12 cellular contexts compared by ENCODE assay signal in genomic region chr11:61359541-61359940, GRCh38. TPM values are rescaled to one million over a fixed set of nuclear protein-coding genes. Genes with fewer than 3 reads are reported as not detected.
DNase-seq lines count a peak whose midpoint lies in the region; ATAC-seq and TF ChIP-seq lines count a peak whose summit lies in the region.
"Had no signal": no experiment of that assay in that cellular context is flagged by ENCODE, and none has a peak within 500 bp of the region (broad histone marks: within the 10 kb centered on the region; RNA-seq: fewer than 3 reads in every experiment).

No MANE protein-coding gene starts in this region.

- intact Hi-C loops in CD4-positive, alpha-beta T cell (cut with DNase I, micrococcal nuclease) = no loop called here
- intact Hi-C loops in activated B cell treated with CpG ODN at 0.5 μM for 24 hours (cut with micrococcal nuclease) = loop anchor here (1.0 to 10.0 kb wide), 4 partner anchors 8 to 1195 kb away; partner anchors contain the start of gene FTH1

- no peaks in the 10 kb centered on the region for H3K9me3 ChIP-seq in CD4-positive, alpha-beta T cell (ENCODE audit: control insufficient read depth, low read length)

- peak overlapping the region; percentile 70 for H3K27ac Mint-ChIP-seq in CD4-positive, alpha-beta T cell
- H3K27ac Mint-ChIP-seq in IgD-negative memory B cell = peak overlapping the region; percentile 93 to 98 (median 97)
- peak overlapping the region; percentile 98 for H3K27ac Mint-ChIP-seq in activated B cell treated with CpG ODN at 0.5 μM for 24 hours
- H3K27ac Mint-ChIP-seq in naive thymus-derived CD8-positive, alpha-beta T cell = peak overlapping the region in 9 of 10 donors; percentile 3 to 98 (median 53)

- CTCF ChIA-PET in CD4-positive, alpha-beta T cell (lab: Charles Lee) = interaction anchor here (1.3 to 5.1 kb wide), 3 partner anchors 23 to 34 kb away, joined by 4 to 47 read pairs (median 29); no protein-coding TSS in a partner anchor
- CTCF ChIA-PET in activated B cell treated with CpG ODN at 0.5 μM for 24 hours (lab: Charles Lee) = interaction anchor here (7.9 to 9.0 kb wide), 2 partner anchors 23 to 25 kb away, joined by 81 to 126 read pairs; partner anchors contain the start of genes DDB1 and TKFC

- H3K27me3 Mint-ChIP-seq in CD4-positive, alpha-beta T cell = no peaks in the 10 kb centered on the region
- H3K27me3 Mint-ChIP-seq in IgD-negative memory B cell = no peaks in the 10 kb centered on the region
- no peaks in the 10 kb centered on the region for H3K27me3 Mint-ChIP-seq in activated B cell treated with CpG ODN at 0.5 μM for 24 hours
- H3K27me3 Mint-ChIP-seq in naive thymus-derived CD8-positive, alpha-beta T cell = no peaks in the 10 kb centered on the region

- no peaks in the 10 kb centered on the region for H3K27me3 ChIP-seq in CD4-positive, alpha-beta T cell (ENCODE audit: control insufficient read depth, insufficient read depth, low read length)

- H3K27ac ChIP-seq in CD4-positive, alpha-beta T cell (ENCODE audit: low read depth, low read length) = no peak overlapping the region
- H3K27ac ChIP-seq: GM23248 had no signal

- no peak for DNase-seq in CD4-positive, alpha-beta T cell
- DNase-seq in activated B cell treated with CpG ODN at 0.5 μM for 24 hours = no peak
- no peak for DNase-seq in naive thymus-derived CD8-positive, alpha-beta T cell
- DNase-seq in NCI-H1092 (lab: John Stamatoyannopoulos, UW) = no peak
- no peak for DNase-seq in AML-193 (lab: John Stamatoyannopoulos, UW)
- no peak for DNase-seq in NCI-H2107 treated with DMSO at 0.1 percent for 48 hours (lab: John Stamatoyannopoulos, UW; ENCODE audit: unreplicated experiment)
- DNase-seq: central memory CD4-positive, alpha-beta T cell; GM23248; NCI-H2081; T1000 had no signal

- H3K4me1 Mint-ChIP-seq in CD4-positive, alpha-beta T cell (ENCODE audit: low read depth) = peaks cover 42% of the 10 kb centered on the region
- peaks cover 35 to 50% (median 43%) of the 10 kb centered on the region in 3 donors for H3K4me1 Mint-ChIP-seq in IgD-negative memory B cell
- H3K4me1 Mint-ChIP-seq in activated B cell treated with CpG ODN at 0.5 μM for 24 hours = peaks cover 78% of the 10 kb centered on the region
- peaks cover 12 to 69% (median 40%) of the 10 kb centered on the region in 4 donors for H3K4me1 Mint-ChIP-seq in naive thymus-derived CD8-positive, alpha-beta T cell

- H3K36me3 Mint-ChIP-seq in CD4-positive, alpha-beta T cell (ENCODE audit: low read depth) = peaks cover 38% of the 10 kb centered on the region
- H3K36me3 Mint-ChIP-seq in IgD-negative memory B cell (peaks cover 7% of the 10 kb centered on the region), activated B cell treated with CpG ODN at 0.5 μM for 24 hours (ENCODE audit: low read depth) (peaks cover 58% of the 10 kb centered on the region)
- peaks cover 0 to 19% (median 0%) of the 10 kb centered on the region in 3 donors for H3K36me3 Mint-ChIP-seq in naive thymus-derived CD8-positive, alpha-beta T cell

- peak overlapping the region; percentile 51 for H3K4me3 Mint-ChIP-seq in CD4-positive, alpha-beta T cell
- peak overlapping the region; percentile 94 to 100 (median 98) for H3K4me3 Mint-ChIP-seq in IgD-negative memory B cell
- peak overlapping the region; percentile 100 for H3K4me3 Mint-ChIP-seq in activated B cell treated with CpG ODN at 0.5 μM for 24 hours
- peak overlapping the region in 7 of 10 donors; percentile 7 to 99 (median 42) for H3K4me3 Mint-ChIP-seq in naive thymus-derived CD8-positive, alpha-beta T cell

- no peak for TF ChIP-seq CTCF in CD4-positive, alpha-beta T cell (IDR thresholded peaks at IDR 0.05)
- no peak for TF ChIP-seq CTCF in activated B cell treated with CpG ODN at 0.5 μM for 24 hours (IDR thresholded peaks at IDR 0.05)

- no peaks in the 10 kb centered on the region for H3K9me3 Mint-ChIP-seq in CD4-positive, alpha-beta T cell
- H3K9me3 Mint-ChIP-seq in IgD-negative memory B cell = no peaks in the 10 kb centered on the region
- no peaks in the 10 kb centered on the region for H3K9me3 Mint-ChIP-seq in activated B cell treated with CpG ODN at 0.5 μM for 24 hours
- no peaks in the 10 kb centered on the region for H3K9me3 Mint-ChIP-seq in naive thymus-derived CD8-positive, alpha-beta T cell

- POLR2A ChIA-PET in CD4-positive, alpha-beta T cell (lab: Charles Lee) = no interaction called here
- POLR2A ChIA-PET in activated B cell treated with CpG ODN at 0.5 μM for 24 hours (lab: Charles Lee) = interaction anchor here (0.6 to 8.7 kb wide), 11 partner anchors 12 to 1476 kb away, joined by 3 to 224 read pairs (median 5); partner anchors contain the start of genes CPSF7, DDB1, SDHAF2 and TKFC
- POLR2A ChIA-PET in naive thymus-derived CD8-positive, alpha-beta T cell (lab: Charles Lee) = interaction anchor here (1.3 to 2.4 kb wide), 2 partner anchors 25 to 70 kb away, joined by 4 to 8 read pairs; partner anchors contain the start of genes CPSF7 and SDHAF2

- ATAC-seq in CD4-positive, alpha-beta T cell (ENCODE audit: poor library complexity) = no peak
- no peak for ATAC-seq in activated B cell treated with CpG ODN at 0.5 μM for 24 hours (ENCODE audit: low read depth)
- no peak for ATAC-seq in naive thymus-derived CD8-positive, alpha-beta T cell
- no peak for ATAC-seq in HG03460 (IDR thresholded peaks at IDR 0.05; ENCODE audit: unreplicated experiment)

RNA-seq across cellular contexts. Expression of gene CYB561A3, which starts 2.1 kb away (rescaled TPM):
- total RNA-seq in CD4-positive, alpha-beta T cell = 10 to 100 TPM; 24.4 to 25.8 TPM
- 594 TPM for polyA plus RNA-seq in IgD-negative memory B cell
- 397 and 433 TPM in 2 replicates for total RNA-seq in activated B cell treated with CpG ODN at 0.5 μM for 24 hours
- 10 to 100 TPM; 42.9 to 52.3 TPM for total RNA-seq in naive thymus-derived CD8-positive, alpha-beta T cell
- polyA plus RNA-seq in naive thymus-derived CD8-positive, alpha-beta T cell = 10 to 100 TPM; 54.5 to 69.3 (median 58.4) TPM

RNA-seq across cellular contexts. Expression of gene TMEM138, which starts 2.6 kb away (rescaled TPM):
- 10 to 100 TPM; 59.2 to 60.9 TPM for total RNA-seq in CD4-positive, alpha-beta T cell
- 44.1 TPM for polyA plus RNA-seq in IgD-negative memory B cell
- total RNA-seq in activated B cell treated with CpG ODN at 0.5 μM for 24 hours = 69.7 and 81.2 TPM in 2 replicates
- total RNA-seq in naive thymus-derived CD8-positive, alpha-beta T cell = 10 to 100 TPM; 71.6 to 77.5 TPM
- 10 to 100 TPM; 44.8 to 49.7 (median 47.0) TPM for polyA plus RNA-seq in naive thymus-derived CD8-positive, alpha-beta T cell

RNA-seq across cellular contexts. Expression of gene TKFC, which starts 26.5 kb away (rescaled TPM):
- total RNA-seq in CD4-positive, alpha-beta T cell = 10 to 100 TPM; 21.8 to 26.3 TPM
- 46.1 TPM for polyA plus RNA-seq in IgD-negative memory B cell
- 59.8 and 63.9 TPM in 2 replicates for total RNA-seq in activated B cell treated with CpG ODN at 0.5 μM for 24 hours
- total RNA-seq in naive thymus-derived CD8-positive, alpha-beta T cell = 10 to 100 TPM; 34.3 to 36.1 TPM
- polyA plus RNA-seq in naive thymus-derived CD8-positive, alpha-beta T cell = 10 to 100 TPM; 18.3 to 25.3 (median 18.4) TPM

RNA-seq across cellular contexts. Expression of gene DDB1, which starts 26.6 kb away (rescaled TPM):
- total RNA-seq in CD4-positive, alpha-beta T cell = 100 to 1,000 TPM; 140 to 147 TPM
- polyA plus RNA-seq in IgD-negative memory B cell = 81.7 TPM
- total RNA-seq in activated B cell treated with CpG ODN at 0.5 μM for 24 hours = 201 and 218 TPM in 2 replicates
- 100 to 1,000 TPM; 181 to 184 TPM for total RNA-seq in naive thymus-derived CD8-positive, alpha-beta T cell
- 100 to 1,000 TPM; 105 to 125 (median 124) TPM for polyA plus RNA-seq in naive thymus-derived CD8-positive, alpha-beta T cell

RNA-seq across cellular contexts. Expression of gene TMEM216, which starts 32.8 kb away (rescaled TPM):
- total RNA-seq in CD4-positive, alpha-beta T cell = 1 to 10 TPM; 3.4 to 3.8 TPM
- polyA plus RNA-seq in IgD-negative memory B cell = 67.0 TPM
- total RNA-seq in activated B cell treated with CpG ODN at 0.5 μM for 24 hours = 18.4 and 18.7 TPM in 2 replicates
- 10 to 100 TPM; 17.4 to 20.3 TPM for total RNA-seq in naive thymus-derived CD8-positive, alpha-beta T cell
- 10 to 100 TPM; 35.4 to 43.0 (median 42.6) TPM for polyA plus RNA-seq in naive thymus-derived CD8-positive, alpha-beta T cell

Comparison
In these comparisons a context has a peak if more than half of its experiments do, and no peak if none do; other contexts are left out.
1. H3K4me3 Mint-ChIP-seq: peak in every context shown above with its lines; median percentile 100 in activated B cell treated with CpG ODN at 0.5 μM for 24 hours; 98 in IgD-negative memory B cell; 51 in CD4-positive, alpha-beta T cell; 42 in naive thymus-derived CD8-positive, alpha-beta T cell.